In genomic region chr17:47946929-47947397, GRCh38 we compare ENCODE assay signal across 8 cellular contexts. TPM values are rescaled to one million over a fixed set of nuclear protein-coding genes. Genes with fewer than 3 reads are reported as not detected.
DNase-seq lines count a peak whose midpoint lies in the region; ATAC-seq and TF ChIP-seq lines count a peak whose summit lies in the region.

No MANE protein-coding gene starts in this region.

- H3K4me1 Mint-ChIP-seq in activated T-cell treated with anti-CD3 and anti-CD28 coated beads, Interleukin-2, amount 50 U/mL, for 72 hours (ENCODE audit: low read depth): peaks cover 70% of the 10 kb centered on the region
- H3K4me1 Mint-ChIP-seq in neural crest cell: peaks cover 22% of the 10 kb centered on the region

- H3K27me3 ChIP-seq in AG04450 (ENCODE audit: control insufficient read depth, insufficient read depth, low read length) (no peaks in the 10 kb centered on the region), esophagus squamous epithelium (no peaks in the 10 kb centered on the region), stomach (no peaks in the 10 kb centered on the region)

- no peak for TF ChIP-seq EP300 in stomach (IDR thresholded peaks at IDR 0.05)

- peaks cover 2% of the 10 kb centered on the region in 2 donors for H3K36me3 Mint-ChIP-seq in activated T-cell treated with anti-CD3 and anti-CD28 coated beads, Interleukin-2, amount 50 U/mL, for 72 hours (ENCODE audit: insufficient read depth in 2 of 2)
- no peaks in the 10 kb centered on the region for H3K36me3 Mint-ChIP-seq in neural crest cell (ENCODE audit: low read depth)

- no peaks in the 10 kb centered on the region for H3K9me3 Mint-ChIP-seq in activated T-cell treated with anti-CD3 and anti-CD28 coated beads, Interleukin-2, amount 50 U/mL, for 72 hours
- H3K9me3 Mint-ChIP-seq in neural crest cell: no peaks in the 10 kb centered on the region

- peaks cover 21 to 90% (median 28%) of the 10 kb centered on the region in 3 donors for H3K4me1 ChIP-seq in esophagus squamous epithelium
- H3K4me1 ChIP-seq in stomach: peaks cover 60 to 89% (median 78%) of the 10 kb centered on the region in 4 donors

- H3K27ac ChIP-seq in AG04450 (ENCODE audit: low read depth, low read length) (no peak overlapping the region), esophagus squamous epithelium (peak overlapping the region in 3 of 4 donors; percentile 35 to 59 (median 40)), stomach (peak overlapping the region; percentile 73 to 94 (median 89))

- DNase-seq in AG04450 (ENCODE audit: low read depth, low spot score) (no peak), LHCN-M2 (ENCODE audit: low read depth) (peak; percentile 87), RKO (ENCODE audit: low spot score) (peak; percentile 88), esophagus squamous epithelium (lab: John Stamatoyannopoulos, UW) (peak; percentile 12), neural crest cell (ENCODE audit: low read depth, low spot score) (peak; percentile 58), stomach (peak; percentile 92)
- peak; percentile 77 to 83 for DNase-seq in activated T-cell treated with anti-CD3 and anti-CD28 coated beads, Interleukin-2, amount 50 U/mL, for 72 hours

- intact Hi-C loops in esophagus squamous epithelium (cut with DNase I): no loop called here
- intact Hi-C loops in stomach (cut with DNase I; ENCODE audit: low total_unique reads): no loop called here

- peak; percentile 73 for ATAC-seq in GM18868 (IDR thresholded peaks at IDR 0.05; ENCODE audit: unreplicated experiment)
- peak; percentile 88 to 89 for ATAC-seq in activated T-cell treated with anti-CD3 and anti-CD28 coated beads, Interleukin-2, amount 50 U/mL, for 72 hours (replicated peaks in 1 of 2)

- peak overlapping the region; percentile 91 for H3K27ac Mint-ChIP-seq in activated T-cell treated with anti-CD3 and anti-CD28 coated beads, Interleukin-2, amount 50 U/mL, for 72 hours
- no peak overlapping the region for H3K27ac Mint-ChIP-seq in neural crest cell (ENCODE audit: unreplicated experiment)

- no peaks in the 10 kb centered on the region for H3K27me3 Mint-ChIP-seq in activated T-cell treated with anti-CD3 and anti-CD28 coated beads, Interleukin-2, amount 50 U/mL, for 72 hours (ENCODE audit: low read depth)
- peaks cover 2% of the 10 kb centered on the region for H3K27me3 Mint-ChIP-seq in neural crest cell (ENCODE audit: low read depth)

- no peak overlapping the region for H3K4me3 Mint-ChIP-seq in activated T-cell treated with anti-CD3 and anti-CD28 coated beads, Interleukin-2, amount 50 U/mL, for 72 hours
- H3K4me3 Mint-ChIP-seq in neural crest cell: peak overlapping the region; percentile 11

- CTCF ChIA-PET in AG04450 (lab: Charles Lee): interaction anchor here (0.5 to 8.3 kb wide), 28 partner anchors 8 to 661 kb away, joined by 3 to 180 read pairs (median 4); partner anchors contain the start of gene CDK5RAP3

- H3K36me3 ChIP-seq in esophagus squamous epithelium (peaks cover 0 to 51% (median 11%) of the 10 kb centered on the region in 3 donors), stomach (peaks cover 6 to 41% (median 30%) of the 10 kb centered on the region in 4 donors)

- WGBS in esophagus squamous epithelium, 2 donors: 13 to 27% methylated on average over 2 of the region's 2 CpGs
- WGBS in stomach, 5 donors: 14 to 26% (median 19%) methylated on average over 2 of the region's 2 CpGs

- POLR2A ChIA-PET in AG04450 (lab: Yijun Ruan, JAX): interaction anchor here (0.6 to 1.3 kb wide), 3 partner anchors 24 to 73 kb away, joined by 3 to 7 read pairs (median 6); partner anchors contain the start of genes CDK5RAP3 and SP2

- H3K4me3 ChIP-seq in AG04450 (ENCODE audit: low read depth, low read length) (no peak overlapping the region), esophagus squamous epithelium (no peak overlapping the region), stomach (no peak overlapping the region)

- no peak for TF ChIP-seq POLR2A in esophagus squamous epithelium (IDR thresholded peaks at IDR 0.05)
- TF ChIP-seq POLR2A in stomach (IDR thresholded peaks at IDR 0.05): peak in 1 of 4 donors; percentile 20

- peak; percentile 82 for TF ChIP-seq CTCF in AG04450 (IDR thresholded peaks at IDR 0.05; ENCODE audit: low read depth, low read length)
- peak; percentile 57 to 89 (median 84) for TF ChIP-seq CTCF in esophagus squamous epithelium (IDR thresholded peaks at IDR 0.05)
- TF ChIP-seq CTCF in neural crest cell (conservative IDR thresholded peaks at IDR 0.05): peak; percentile 89
- TF ChIP-seq CTCF in stomach (IDR thresholded peaks at IDR 0.05): peak in 5 of 7 experiments; percentile 55 to 87 (median 73)

- H3K9me3 ChIP-seq in AG04450 (ENCODE audit: control insufficient read depth, insufficient read depth, low read length): no peaks in the 10 kb centered on the region
- H3K9me3 ChIP-seq in esophagus squamous epithelium: no peaks in the 10 kb centered on the region
- H3K9me3 ChIP-seq in stomach: no peaks in the 10 kb centered on the region

RNA-seq across cellular contexts. Expression of gene PNPO, which starts 5.6 kb away (rescaled TPM):
- 14.5 and 15.2 TPM in 2 replicates for polyA plus RNA-seq in AG04450 (2011; rRNA removed)
- polyA minus RNA-seq in AG04450 (2011; rRNA and poly(A)+ RNA removed): 23.8 and 32.6 TPM in 2 replicates
- total RNA-seq in LHCN-M2 (2014; rRNA removed): 47.6 and 54.1 TPM in 2 replicates
- 14.3 TPM for polyA plus RNA-seq in LHCN-M2 (2012)
- total RNA-seq in activated T-cell treated with anti-CD3 and anti-CD28 coated beads, Interleukin-2, amount 50 U/mL, for 72 hours: 10 to 100 TPM; 18.4 to 30.1 TPM
- total RNA-seq in esophagus squamous epithelium: 10 to 100 TPM; 25.6 to 38.6 (median 34.2) TPM
- total RNA-seq in neural crest cell: 7.1 and 7.5 TPM in 2 replicates
- total RNA-seq in stomach: 10 to 100 TPM in 4 of 5 donors, not detected in 1; 12.1 to 44.2 (median 19.8) TPM
- polyA plus RNA-seq in stomach: 10 to 100 TPM in 1 of 3 donors, 1 to 10 TPM in 2; 7.6 to 10.3 (median 8.6) TPM

RNA-seq across cellular contexts. Expression of gene PRR15L, which starts 10.7 kb away (rescaled TPM):
- polyA plus RNA-seq in AG04450 (2011; rRNA removed) (not detected in 2 replicates), stomach (100 to 1,000 TPM in 1 of 3 donors, 10 to 100 TPM in 2; 71.0 to 102 (median 97.9) TPM)
- polyA minus RNA-seq in AG04450 (2011; rRNA and poly(A)+ RNA removed): not detected in 2 replicates
- total RNA-seq in LHCN-M2 (2014; rRNA removed) (not detected in 2 replicates), esophagus squamous epithelium (10 to 100 TPM in 1 of 4 donors, 1 to 10 TPM in 3; 3.3 to 12.5 (median 7.1) TPM), neural crest cell (not detected in 2 replicates), stomach (10 to 100 TPM; 23.9 to 93.6 (median 69.8) TPM)
- 0.07 TPM for polyA plus RNA-seq in LHCN-M2 (2012)
- total RNA-seq in activated T-cell treated with anti-CD3 and anti-CD28 coated beads, Interleukin-2, amount 50 U/mL, for 72 hours: not detected

RNA-seq across cellular contexts. Expression of gene CDK5RAP3, which starts 23.9 kb away (rescaled TPM):
- 71.2 and 79.7 TPM in 2 replicates for polyA plus RNA-seq in AG04450 (2011; rRNA removed)
- 65.3 and 89.6 TPM in 2 replicates for polyA minus RNA-seq in AG04450 (2011; rRNA and poly(A)+ RNA removed)
- total RNA-seq in LHCN-M2 (2014; rRNA removed): 93.8 and 94.9 TPM in 2 replicates
- polyA plus RNA-seq in LHCN-M2 (2012): 84.8 TPM
- 100 to 1,000 TPM; 232 to 255 TPM for total RNA-seq in activated T-cell treated with anti-CD3 and anti-CD28 coated beads, Interleukin-2, amount 50 U/mL, for 72 hours
- total RNA-seq in esophagus squamous epithelium: 100 to 1,000 TPM in 1 of 4 donors, 10 to 100 TPM in 3; 60.1 to 141 (median 66.0) TPM
- total RNA-seq in neural crest cell: 285 and 301 TPM in 2 replicates
- 100 to 1,000 TPM; 101 to 682 (median 474) TPM for total RNA-seq in stomach
- polyA plus RNA-seq in stomach: 100 to 1,000 TPM; 155 to 300 (median 242) TPM

RNA-seq across cellular contexts. Expression of gene SP2, which starts 50.9 kb away (rescaled TPM):
- polyA plus RNA-seq in AG04450 (2011; rRNA removed) (2.7 and 3.9 TPM in 2 replicates), stomach (10 to 100 TPM in 1 of 3 donors, 1 to 10 TPM in 2; 4.7 to 11.9 (median 8.0) TPM)
- polyA minus RNA-seq in AG04450 (2011; rRNA and poly(A)+ RNA removed): 2.3 and 3.0 TPM in 2 replicates
- total RNA-seq in LHCN-M2 (2014; rRNA removed) (1.7 and 3.4 TPM in 2 replicates), esophagus squamous epithelium (1 to 10 TPM; 4.0 to 9.9 (median 9.2) TPM), neural crest cell (22.4 and 23.2 TPM in 2 replicates), stomach (10 to 100 TPM in 2 of 5 donors, 1 to 10 TPM in 2, under 1 TPM in 1; 0.87 to 22.8 (median 3.1) TPM)
- 12.0 TPM for polyA plus RNA-seq in LHCN-M2 (2012)
- 10 to 100 TPM; 27.6 to 33.5 TPM for total RNA-seq in activated T-cell treated with anti-CD3 and anti-CD28 coated beads, Interleukin-2, amount 50 U/mL, for 72 hours
